In the genomic region with DNA sequence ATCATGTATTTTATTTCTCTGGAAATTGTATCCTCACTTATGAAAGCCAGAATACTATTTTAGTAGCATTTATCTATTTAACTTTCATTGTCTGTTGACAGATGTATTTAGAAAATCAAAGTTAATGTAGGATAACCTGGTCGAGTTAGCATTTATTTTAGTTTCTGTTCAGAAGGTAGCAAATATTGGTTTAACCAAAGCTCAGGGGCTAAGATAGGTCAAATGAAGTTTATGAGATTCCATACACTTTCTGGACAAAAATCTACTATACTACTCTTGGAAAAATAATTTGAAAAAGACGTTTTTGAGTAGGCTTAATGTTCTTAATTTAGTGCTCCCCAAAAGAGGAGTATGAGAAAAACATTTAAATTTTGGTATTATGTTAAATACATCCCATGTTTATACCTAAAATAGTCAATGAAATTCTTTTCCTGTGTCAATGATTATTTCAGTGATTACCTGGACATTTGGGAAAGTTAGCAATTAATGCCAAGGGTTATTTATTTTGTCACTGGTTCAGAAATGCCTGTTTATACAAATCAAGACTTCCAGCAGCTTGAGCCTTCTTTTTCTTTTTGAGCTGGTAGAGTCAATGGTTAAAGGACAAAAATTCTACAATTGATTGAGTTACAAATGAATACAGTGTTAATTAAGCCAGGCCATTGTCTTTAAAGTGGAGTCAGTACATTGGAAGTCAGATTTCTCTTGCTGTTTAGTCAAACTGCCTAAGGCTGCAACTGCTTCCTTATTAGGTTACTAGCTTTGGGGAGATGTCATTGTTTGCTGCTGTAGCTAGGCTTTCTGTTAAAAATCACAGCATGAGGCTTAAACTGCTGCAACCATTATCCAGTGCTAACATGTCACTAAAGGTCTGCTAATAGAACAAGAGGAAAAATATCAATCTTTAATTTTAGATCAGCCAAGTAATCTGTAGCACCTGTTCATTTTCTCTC, we compare ENCODE assay signal across 11 cellular contexts.
DNase-seq lines count a peak whose midpoint lies in the region; FAIRE-seq and TF ChIP-seq lines count a peak whose summit lies in the region.
"Had no signal": no experiment of that assay in that cellular context is flagged by ENCODE, and none has a peak within 500 bp of the region (broad histone marks: within the 10 kb centered on the region; RNA-seq: fewer than 3 reads in every experiment).

No MANE protein-coding gene starts in this region.

- H3K27me3 ChIP-seq in HAP-1 (ENCODE audit: low read depth) (no peaks in the 10 kb centered on the region), smooth muscle cell (ENCODE audit: low read depth) (no peaks in the 10 kb centered on the region)
- H3K27me3 ChIP-seq: MG63, suprapubic skin had no signal

- no peaks in the 10 kb centered on the region for H3F3A ChIP-seq in smooth muscle cell (ENCODE audit: low read depth)

- no peak overlapping the region for H3K27ac ChIP-seq in smooth muscle cell (ENCODE audit: low read depth)
- H3K27ac ChIP-seq: suprapubic skin had no signal

- no peaks in the 10 kb centered on the region for H3K79me2 ChIP-seq in smooth muscle cell (ENCODE audit: low read depth)

- H3K9ac ChIP-seq in smooth muscle cell (ENCODE audit: low read depth) = no peak overlapping the region

- 73% methylated on average over 2 of the region's 2 CpGs for WGBS in smooth muscle cell (ENCODE audit: low lambda C conversion rate)

- H3K4me1 ChIP-seq in HAP-1 (peaks cover 26% of the 10 kb centered on the region), smooth muscle cell (ENCODE audit: low read depth) (peaks cover 49% of the 10 kb centered on the region)

- peak; percentile 33 to 66 for DNase-seq in HAP-1 (ENCODE audit: low spot score in 2 of 2)
- DNase-seq in NCI-H2107 treated with DMSO at 0.1 percent for 48 hours (lab: John Stamatoyannopoulos, UW; ENCODE audit: unreplicated experiment) = peak; percentile 90
- DNase-seq in astrocyte of the spinal cord (ENCODE audit: low read depth, low spot score) = peak; percentile 55
- DNase-seq in left kidney (ENCODE audit: low read depth, low spot score) = peak; percentile 38
- no peak for DNase-seq in HUDEP-2 (lab: John Stamatoyannopoulos, UW; ENCODE audit: unreplicated experiment in 76 of 76)
- DNase-seq in smooth muscle cell (lab: John Stamatoyannopoulos, UW; ENCODE audit: unreplicated experiment) = no peak
- no peak for DNase-seq in NCI-H1048 (lab: John Stamatoyannopoulos, UW)
- no peak for DNase-seq in frontal cortex (ENCODE audit: low spot score in 2 of 2)
- DNase-seq: MG63; stimulated activated CD4-positive, alpha-beta T cell treated with anti-CD3 and anti-CD28 coated beads, Interleukin-4, amount 100 ng/mL, for 1 hour had no signal

- H3K36me3 ChIP-seq in HAP-1 (replicated peaks) (no peaks in the 10 kb centered on the region), smooth muscle cell (ENCODE audit: low read depth) (no peaks in the 10 kb centered on the region)
- H3K36me3 ChIP-seq: MG63, suprapubic skin had no signal

- FAIRE-seq in frontal cortex (lab: Jason Lieb, UNC) = no peak

- H3K9me3 ChIP-seq in HAP-1 (no peaks in the 10 kb centered on the region), smooth muscle cell (replicated peaks; ENCODE audit: low read depth) (no peaks in the 10 kb centered on the region)
- H3K9me3 ChIP-seq: MG63, suprapubic skin had no signal

- in situ Hi-C loops in HAP-1 (cut with MboI; ENCODE audit: low sequenced_read_pairs) (no loop called here), astrocyte of the spinal cord (cut with HindIII; ENCODE audit: low sequenced_read_pairs) (no loop called here)

- H2AFZ ChIP-seq in smooth muscle cell (ENCODE audit: low read depth) = no peak overlapping the region

- no peak overlapping the region for H3K4me2 ChIP-seq in smooth muscle cell

- H4K20me1 ChIP-seq in smooth muscle cell (ENCODE audit: low read depth) = no peaks in the 10 kb centered on the region

- H3K4me3 ChIP-seq in HAP-1 (no peak overlapping the region), astrocyte of the spinal cord (ENCODE audit: low read depth, low read length) (no peak overlapping the region), smooth muscle cell (no peak overlapping the region)
- H3K4me3 ChIP-seq: MG63, suprapubic skin had no signal

- TF ChIP-seq CTCF in astrocyte of the spinal cord (IDR thresholded peaks at IDR 0.05; ENCODE audit: low read depth, low read length) (no peak), smooth muscle cell (IDR thresholded peaks at IDR 0.05; ENCODE audit: borderline replicate concordance, insufficient read depth, poor library complexity, severe bottlenecking) (no peak)

Comparison
In these comparisons a context has a peak if more than half of its experiments do, and no peak if none do; other contexts are left out.
1. DNase-seq: peak in HAP-1 (2 of 2), NCI-H2107 treated with DMSO at 0.1 percent for 48 hours (single experiment), astrocyte of the spinal cord (single experiment) and left kidney (single experiment); none in HUDEP-2 (0 of 76), smooth muscle cell (single experiment), NCI-H1048 (single experiment) and frontal cortex (0 of 2).